18 cellular contexts compared by ENCODE assay signal in the genomic region with DNA sequence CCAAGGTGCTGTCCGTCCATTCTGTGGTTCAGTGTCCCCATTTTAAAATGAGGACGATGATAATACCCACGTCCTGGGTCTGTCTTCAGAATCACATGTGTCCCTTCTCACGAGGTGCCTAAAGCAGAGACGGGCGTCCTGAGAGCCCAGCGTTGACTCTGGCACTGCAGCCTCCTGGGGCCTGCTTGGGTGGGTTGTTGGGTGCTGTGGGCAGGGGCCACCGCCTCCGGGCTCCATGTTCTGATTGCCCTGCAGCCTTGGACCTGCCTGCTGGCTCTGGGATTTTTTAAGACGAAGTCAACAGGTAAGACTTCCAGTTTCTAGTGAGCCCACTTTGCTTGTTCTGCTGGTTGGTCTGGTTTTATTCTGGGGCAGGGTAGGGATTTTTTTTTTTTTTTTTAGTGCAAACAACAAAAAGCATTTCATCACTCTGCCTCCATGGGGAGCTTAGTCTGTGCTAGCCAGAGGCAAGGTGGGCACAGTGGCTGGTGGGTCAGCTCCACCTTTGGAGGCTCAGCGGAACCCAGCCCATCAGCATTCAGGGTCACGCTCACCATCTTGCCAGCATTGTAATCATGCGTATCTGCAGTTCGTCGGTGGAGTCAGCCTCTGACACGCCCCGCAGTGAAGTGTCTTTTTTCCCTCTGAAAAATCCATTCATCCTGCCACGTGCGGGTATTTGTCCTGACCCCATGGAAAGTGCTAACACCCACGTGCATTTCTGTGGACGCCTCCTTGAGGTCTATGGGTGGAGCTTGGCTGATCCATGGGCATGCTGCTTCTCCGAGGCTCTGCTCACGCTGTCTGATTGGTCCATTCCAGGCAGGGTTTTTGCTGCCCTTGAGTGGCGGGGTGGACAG. TPM values are rescaled to one million over a fixed set of nuclear protein-coding genes. Genes with fewer than 3 reads are reported as not detected.
"Had no signal": no experiment of that assay in that cellular context is flagged by ENCODE, and none has a peak within 500 bp of the region (broad histone marks: within the 10 kb centered on the region; RNA-seq: fewer than 3 reads in every experiment).

No MANE protein-coding gene starts in this region.

- DNase-seq: activated CD4-positive, alpha-beta T cell treated with anti-CD3 and anti-CD28 coated beads for 4 hours; activated CD8-positive, alpha-beta memory T cell treated with anti-CD3 and anti-CD28 coated beads, Interleukin-2, amount 50 U/mL, for 4 hours; activated CD8-positive, alpha-beta T cell treated with anti-CD3 and anti-CD28 coated beads for 36 hours; activated naive CD8-positive, alpha-beta T cell treated with anti-CD3 and anti-CD28 coated beads, Interleukin-2, amount 10 ng/mL, durations not matched to agents 7 days and 5 days; activated T-cell treated with anti-CD3 and anti-CD28 coated beads, Interleukin-2, amount 50 U/mL, for 72 hours; anterior cingulate cortex; hypothalamus; mucosa of descending colon; stimulated activated CD4-positive, alpha-beta T cell treated with anti-CD3 and anti-CD28 coated beads, Interleukin-2, amount 100 ng/mL, for 48 hours; stimulated activated naive CD8-positive, alpha-beta T cell treated with anti-CD3 and anti-CD28 coated beads, Interleukin-15, Interleukin-2, amounts not matched to agents 100 U/mL and 50 U/mL, for 24 hours; T-cell; T1000 had no signal

- H3K9me3 ChIP-seq: mucosa of descending colon had no signal

- H3K27ac ChIP-seq: epithelial cell of prostate had no signal

- H3K4me3 ChIP-seq: lung, mucosa of descending colon had no signal

RNA-seq across cellular contexts. Expression of a gene that starts 45.7 kb away (rescaled TPM):
- total RNA-seq: activated CD8-positive, alpha-beta T cell treated with anti-CD3 and anti-CD28 coated beads for 36 hours; activated naive CD8-positive, alpha-beta T cell treated with anti-CD3 and anti-CD28 coated beads, Interleukin-2, amount 10 ng/mL, durations not matched to agents 7 days and 5 days; activated T-cell treated with anti-CD3 and anti-CD28 coated beads, Interleukin-2, amount 50 U/mL, for 72 hours; pulmonary artery endothelial cell; T-cell; temporal lobe had no signal

RNA-seq across cellular contexts. Expression of a gene that starts 56.5 kb away (rescaled TPM):
- total RNA-seq: activated CD8-positive, alpha-beta T cell treated with anti-CD3 and anti-CD28 coated beads for 36 hours; activated naive CD8-positive, alpha-beta T cell treated with anti-CD3 and anti-CD28 coated beads, Interleukin-2, amount 10 ng/mL, durations not matched to agents 7 days and 5 days; activated T-cell treated with anti-CD3 and anti-CD28 coated beads, Interleukin-2, amount 50 U/mL, for 72 hours; omental fat pad; pulmonary artery endothelial cell; T-cell; temporal lobe; urinary bladder had no signal
